In the genomic region with DNA sequence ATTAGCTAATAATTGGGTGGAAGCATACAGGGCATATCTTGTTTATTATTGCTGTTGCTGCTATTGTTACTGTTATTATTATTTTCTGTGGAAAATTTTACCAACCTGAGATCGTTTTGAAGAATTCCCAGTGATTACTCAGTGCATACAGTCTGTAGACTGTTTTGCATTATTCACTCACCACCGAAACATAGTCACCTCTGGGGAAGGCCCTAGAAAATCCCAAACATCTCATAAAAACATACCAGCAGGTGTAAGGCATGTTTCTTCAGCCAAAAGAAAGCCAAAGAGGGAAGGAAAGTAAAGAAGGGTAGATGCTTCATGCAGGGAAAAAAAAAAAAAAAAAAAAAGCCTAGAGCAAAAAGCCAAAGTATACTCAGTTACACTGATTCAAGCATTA, we compare ENCODE assay signal across 15 cellular contexts.
A peak's percentile ranks its signal among the peaks of the same experiment; 100 is the strongest.
DNase-seq lines count a peak whose midpoint lies in the region; ATAC-seq and TF ChIP-seq lines count a peak whose summit lies in the region.
"Had no signal": no experiment of that assay in that cellular context is flagged by ENCODE, and none has a peak within 500 bp of the region (broad histone marks: within the 10 kb centered on the region; RNA-seq: fewer than 3 reads in every experiment).

No MANE protein-coding gene starts in this region.

- peaks cover 3% of the 10 kb centered on the region for H3K27me3 ChIP-seq in mammary epithelial cell (ENCODE audit: insufficient read depth, low read length)
- H3K27me3 ChIP-seq: BE2C had no signal

- H3K27ac ChIP-seq in mammary epithelial cell (ENCODE audit: insufficient read depth, low read depth, low read length) = no peak overlapping the region
- H3K27ac ChIP-seq: A549, C4-2B, HL-60 had no signal

- no peak overlapping the region for H3K27ac Mint-ChIP-seq in activated B cell treated with CpG ODN at 0.5 μM for 24 hours
- H3K27ac Mint-ChIP-seq in effector memory CD8-positive, alpha-beta T cell = no peak overlapping the region
- H3K27ac Mint-ChIP-seq: CD4-positive, alpha-beta memory T cell; H9 had no signal

- H3K36me3 Mint-ChIP-seq in activated B cell treated with CpG ODN at 0.5 μM for 24 hours (ENCODE audit: low read depth) = no peaks in the 10 kb centered on the region
- peaks cover 3% of the 10 kb centered on the region for H3K36me3 Mint-ChIP-seq in effector memory CD8-positive, alpha-beta T cell (ENCODE audit: insufficient read depth)
- H3K36me3 Mint-ChIP-seq: CD4-positive, alpha-beta memory T cell had no signal

- H3K4me1 Mint-ChIP-seq in activated B cell treated with CpG ODN at 0.5 μM for 24 hours = peaks cover 32% of the 10 kb centered on the region
- no peaks in the 10 kb centered on the region for H3K4me1 Mint-ChIP-seq in effector memory CD8-positive, alpha-beta T cell (ENCODE audit: low read depth in 2 of 2)
- H3K4me1 Mint-ChIP-seq: CD4-positive, alpha-beta memory T cell; H9 had no signal

- H3K9me3 ChIP-seq in mammary epithelial cell (replicated peaks; ENCODE audit: insufficient read depth, low read length) = no peaks in the 10 kb centered on the region
- H3K9me3 ChIP-seq: A549, BE2C had no signal

- H3K4me1 ChIP-seq in mammary epithelial cell (ENCODE audit: insufficient read depth, low read length) = no peaks in the 10 kb centered on the region
- H3K4me1 ChIP-seq: A549, BE2C had no signal

- no peaks in the 10 kb centered on the region for H4K20me1 ChIP-seq in mammary epithelial cell (ENCODE audit: insufficient read depth, low read length)

- no peaks in the 10 kb centered on the region for H3K79me2 ChIP-seq in mammary epithelial cell (ENCODE audit: insufficient read depth, low read length)

- no peaks in the 10 kb centered on the region for H3K36me3 ChIP-seq in mammary epithelial cell (ENCODE audit: insufficient read depth, low read length)
- H3K36me3 ChIP-seq: BE2C had no signal

- no peaks in the 10 kb centered on the region for H3K9me3 Mint-ChIP-seq in activated B cell treated with CpG ODN at 0.5 μM for 24 hours
- H3K9me3 Mint-ChIP-seq in effector memory CD8-positive, alpha-beta T cell = peaks cover 0 to 5% of the 10 kb centered on the region in 2 donors
- H3K9me3 Mint-ChIP-seq: CD4-positive, alpha-beta memory T cell; H9 had no signal

- dilution Hi-C loops in mammary epithelial cell (cut with HindIII; ENCODE audit: low sequenced_read_pairs) = no loop called here

- no peak overlapping the region for H3K9ac ChIP-seq in mammary epithelial cell (ENCODE audit: insufficient read depth, low read length)

- intact Hi-C loops in activated B cell treated with CpG ODN at 0.5 μM for 24 hours (cut with micrococcal nuclease) = no loop called here
- intact Hi-C loops in mammary epithelial cell (cut with micrococcal nuclease) = no loop called here

- no peak overlapping the region for H3K4me3 ChIP-seq in mammary epithelial cell (replicated peaks in 1 of 3; ENCODE audit: insufficient read depth in 1 of 3, low read depth in 2 of 3, low read length in 3 of 3)
- H3K4me3 ChIP-seq: A549 had no signal

- no TSS peak for BruUV-seq in mammary epithelial cell (replicated peaks; lab: Mats Ljungman, UMichigan)

- H3K4me3 Mint-ChIP-seq in activated B cell treated with CpG ODN at 0.5 μM for 24 hours = no peak overlapping the region
- no peak overlapping the region for H3K4me3 Mint-ChIP-seq in effector memory CD8-positive, alpha-beta T cell
- H3K4me3 Mint-ChIP-seq: CD4-positive, alpha-beta memory T cell; H9 had no signal

- in situ Hi-C loops in mammary epithelial cell (cut with MboI; ENCODE audit: low sequenced_read_pairs in 2 of 2) = no loop called here

- ATAC-seq in GM18868 (IDR thresholded peaks at IDR 0.05; ENCODE audit: unreplicated experiment) (peak; percentile 61), GM21723 (IDR thresholded peaks at IDR 0.05; ENCODE audit: unreplicated experiment) (peak; percentile 61), HG02884 (IDR thresholded peaks at IDR 0.05; ENCODE audit: unreplicated experiment) (peak; percentile 44), activated B cell treated with CpG ODN at 0.5 μM for 24 hours (ENCODE audit: low read depth) (peak; percentile 61)
- no peak for ATAC-seq in effector memory CD8-positive, alpha-beta T cell (replicated peaks)
- ATAC-seq: A549 had no signal

- TF ChIP-seq CTCF in activated B cell treated with CpG ODN at 0.5 μM for 24 hours (IDR thresholded peaks at IDR 0.05) (no peak), mammary epithelial cell (conservative IDR thresholded peaks at IDR 0.05 in 1 of 2, IDR thresholded peaks at IDR 0.05 in 1 of 2; ENCODE audit: extremely low read depth in 1 of 2, insufficient read depth in 1 of 2, low read depth in 1 of 2, low read length in 2 of 2) (no peak)

- CTCF ChIA-PET in activated B cell treated with CpG ODN at 0.5 μM for 24 hours (lab: Charles Lee) = no interaction called here
- CTCF ChIA-PET in mammary epithelial cell (lab: Charles Lee; ENCODE audit: low non-redundant PET) = no interaction called here

- DNase-seq in activated B cell treated with CpG ODN at 0.5 μM for 24 hours = no peak
- DNase-seq in occipital lobe (lab: John Stamatoyannopoulos, UW) = no peak
- no peak for DNase-seq in effector memory CD8-positive, alpha-beta T cell
- DNase-seq in mammary epithelial cell = no peak
- DNase-seq: BE2C; CD4-positive, alpha-beta memory T cell; DMS79; GOT3; H9 had no signal

- no peak overlapping the region for H3K4me2 ChIP-seq in mammary epithelial cell (ENCODE audit: insufficient read depth, low read depth, low read length)
- H3K4me2 ChIP-seq: A549 had no signal

- H2AFZ ChIP-seq in mammary epithelial cell (ENCODE audit: low read depth, low read length) = no peak overlapping the region

- peaks cover 5% of the 10 kb centered on the region for H3K27me3 Mint-ChIP-seq in activated B cell treated with CpG ODN at 0.5 μM for 24 hours
- H3K27me3 Mint-ChIP-seq in effector memory CD8-positive, alpha-beta T cell = no peaks in the 10 kb centered on the region
- H3K27me3 Mint-ChIP-seq: CD4-positive, alpha-beta memory T cell had no signal

- WGBS in mammary epithelial cell (ENCODE audit: low coverage, missing lambda C conversion rate) = 61% methylated on average over 2 of the region's 2 CpGs

- POLR2A ChIA-PET in activated B cell treated with CpG ODN at 0.5 μM for 24 hours (lab: Charles Lee) = no interaction called here
